ENCODE assay signal across 24 cellular contexts in the genomic region with DNA sequence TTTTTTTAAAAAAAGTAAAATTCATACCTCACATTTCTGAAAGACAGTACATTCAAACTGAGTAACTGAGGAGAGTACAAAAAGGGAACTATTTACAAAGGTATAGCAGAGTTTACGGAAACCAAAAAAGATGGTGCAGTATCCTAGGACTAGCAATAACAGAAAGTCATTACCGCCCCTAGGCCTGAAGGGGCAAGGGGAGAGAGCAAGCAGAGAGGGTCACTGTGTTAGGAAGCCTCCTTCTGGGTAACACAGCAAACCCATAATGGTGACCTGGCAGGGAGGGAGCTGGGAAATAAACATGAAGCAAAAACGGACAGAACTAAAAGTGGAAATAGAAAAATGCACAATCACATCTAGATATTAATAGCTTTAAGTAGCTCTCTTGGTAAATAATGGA.
"Had no signal": no experiment of that assay in that cellular context is flagged by ENCODE, and none has a peak within 500 bp of the region (broad histone marks: within the 10 kb centered on the region; RNA-seq: fewer than 3 reads in every experiment).

No MANE protein-coding gene starts in this region.

- H3K27ac Mint-ChIP-seq: activated CD4-positive, alpha-beta memory T cell treated with anti-CD3 and anti-CD28 coated beads, Interleukin-2, amount 10 ng/mL, durations not matched to agents 7 days and 5 days; activated CD4-positive, alpha-beta T cell treated with anti-CD3 and anti-CD28 coated beads, Interleukin-2, amount 10 ng/mL, durations not matched to agents 7 days and 5 days; activated naive CD4-positive, alpha-beta T cell treated with anti-CD3 and anti-CD28 coated beads for 36 hours; activated naive CD8-positive, alpha-beta T cell treated with anti-CD3 and anti-CD28 coated beads, Interleukin-2, amount 10 ng/mL, durations not matched to agents 7 days and 5 days; dendritic cell treated with granulocyte-macrophage colony-stimulating factor and Interleukin-4, amounts not matched to agents 40 ng/mL and 50 ng/mL, for 4 days; mesothelial cell of epicardium; progenitor cell of endocrine pancreas; stimulated activated effector memory CD8-positive, alpha-beta T cell treated with anti-CD3 and anti-CD28 coated beads, Interleukin-12 subunit alpha, Interleukin-12 subunit beta, amount 100 ng/mL, for 72 hours had no signal

- H3K4me1 Mint-ChIP-seq: activated naive CD8-positive, alpha-beta T cell treated with anti-CD3 and anti-CD28 coated beads, Interleukin-2, amount 10 ng/mL, durations not matched to agents 7 days and 5 days had no signal

- H3K4me1 ChIP-seq: esophagus squamous epithelium, thyroid gland had no signal

- ATAC-seq: activated T-cell treated with anti-CD3 and anti-CD28 coated beads, Interleukin-2, amount 50 U/mL, for 4 hours; SK-N-SH treated with all-trans-retinoic acid at 6 μM for 48 hours; stimulated activated effector memory CD8-positive, alpha-beta T cell treated with anti-CD3 and anti-CD28 coated beads, Interleukin-12 subunit alpha, Interleukin-12 subunit beta, amount 100 ng/mL, for 72 hours had no signal

- H3K9me3 Mint-ChIP-seq: activated CD4-positive, alpha-beta memory T cell treated with anti-CD3 and anti-CD28 coated beads, Interleukin-2, amount 10 ng/mL, durations not matched to agents 7 days and 5 days; activated CD4-positive, alpha-beta T cell treated with anti-CD3 and anti-CD28 coated beads, Interleukin-2, amount 10 ng/mL, durations not matched to agents 7 days and 5 days; activated naive CD4-positive, alpha-beta T cell treated with anti-CD3 and anti-CD28 coated beads for 36 hours; activated T-cell treated with anti-CD3 and anti-CD28 coated beads, Interleukin-2, amount 50 U/mL, for 4 hours; dendritic cell treated with granulocyte-macrophage colony-stimulating factor and Interleukin-4, amounts not matched to agents 40 ng/mL and 50 ng/mL, for 4 days; naive B cell; stimulated activated effector memory CD8-positive, alpha-beta T cell treated with anti-CD3 and anti-CD28 coated beads, Interleukin-12 subunit alpha, Interleukin-12 subunit beta, amount 100 ng/mL, for 72 hours had no signal

- H3K27me3 Mint-ChIP-seq: activated CD4-positive, alpha-beta memory T cell treated with anti-CD3 and anti-CD28 coated beads, Interleukin-2, amount 10 ng/mL, durations not matched to agents 7 days and 5 days; activated CD4-positive, alpha-beta T cell treated with anti-CD3 and anti-CD28 coated beads, Interleukin-2, amount 10 ng/mL, durations not matched to agents 7 days and 5 days; activated naive CD8-positive, alpha-beta T cell treated with anti-CD3 and anti-CD28 coated beads, Interleukin-2, amount 10 ng/mL, durations not matched to agents 7 days and 5 days; dendritic cell treated with granulocyte-macrophage colony-stimulating factor and Interleukin-4, amounts not matched to agents 40 ng/mL and 50 ng/mL, for 4 days; naive B cell; progenitor cell of endocrine pancreas had no signal

- H3K36me3 ChIP-seq: brain microvascular endothelial cell, ovary, sigmoid colon, thyroid gland had no signal

- H3K27me3 ChIP-seq: brain microvascular endothelial cell, esophagus squamous epithelium, ovary, sigmoid colon, stomach, thyroid gland had no signal

- DNase-seq: activated CD4-positive, alpha-beta memory T cell treated with anti-CD3 and anti-CD28 coated beads, Interleukin-2, amount 10 ng/mL, durations not matched to agents 7 days and 5 days; activated CD4-positive, alpha-beta T cell treated with anti-CD3 and anti-CD28 coated beads, Interleukin-2, amount 10 ng/mL, durations not matched to agents 7 days and 5 days; activated CD8-positive, alpha-beta memory T cell treated with anti-CD3 and anti-CD28 coated beads, Interleukin-2, amount 50 U/mL, for 48 hours; activated effector memory CD4-positive, alpha-beta T cell treated with Interleukin-2 at 50 U/mL for 16 hours; activated naive CD4-positive, alpha-beta T cell treated with anti-CD3 and anti-CD28 coated beads for 36 hours; activated naive CD8-positive, alpha-beta T cell treated with anti-CD3 and anti-CD28 coated beads, Interleukin-2, amount 10 ng/mL, durations not matched to agents 7 days and 5 days; activated T-cell treated with anti-CD3 and anti-CD28 coated beads, Interleukin-2, amount 50 U/mL, for 4 hours; brain microvascular endothelial cell; esophagus squamous epithelium; foreskin melanocyte; islet precursor cell; mammary epithelial cell; naive B cell; ovary; sigmoid colon; small intestine; stimulated activated CD4-positive, alpha-beta T cell treated with anti-CD3 and anti-CD28 coated beads, Interleukin-4, amount 100 ng/mL, for 24 hours; stomach; thyroid gland had no signal

- H3K27ac ChIP-seq: brain microvascular endothelial cell, esophagus squamous epithelium, ovary, sigmoid colon, stomach, thyroid gland had no signal

- H3K4me3 Mint-ChIP-seq: activated CD4-positive, alpha-beta memory T cell treated with anti-CD3 and anti-CD28 coated beads, Interleukin-2, amount 10 ng/mL, durations not matched to agents 7 days and 5 days; activated CD4-positive, alpha-beta T cell treated with anti-CD3 and anti-CD28 coated beads, Interleukin-2, amount 10 ng/mL, durations not matched to agents 7 days and 5 days; activated naive CD4-positive, alpha-beta T cell treated with anti-CD3 and anti-CD28 coated beads for 36 hours; activated naive CD8-positive, alpha-beta T cell treated with anti-CD3 and anti-CD28 coated beads, Interleukin-2, amount 10 ng/mL, durations not matched to agents 7 days and 5 days; activated T-cell treated with anti-CD3 and anti-CD28 coated beads, Interleukin-2, amount 50 U/mL, for 4 hours; dendritic cell treated with granulocyte-macrophage colony-stimulating factor and Interleukin-4, amounts not matched to agents 40 ng/mL and 50 ng/mL, for 4 days; mesothelial cell of epicardium; naive B cell; stimulated activated effector memory CD8-positive, alpha-beta T cell treated with anti-CD3 and anti-CD28 coated beads, Interleukin-12 subunit alpha, Interleukin-12 subunit beta, amount 100 ng/mL, for 72 hours had no signal

- H3K4me3 ChIP-seq: esophagus squamous epithelium, ovary, sigmoid colon, stomach, thyroid gland had no signal

- H3K9me3 ChIP-seq: esophagus squamous epithelium, ovary, sigmoid colon, stomach, thyroid gland had no signal
